ENCODE assay signal across 27 cellular contexts in the genomic region with DNA sequence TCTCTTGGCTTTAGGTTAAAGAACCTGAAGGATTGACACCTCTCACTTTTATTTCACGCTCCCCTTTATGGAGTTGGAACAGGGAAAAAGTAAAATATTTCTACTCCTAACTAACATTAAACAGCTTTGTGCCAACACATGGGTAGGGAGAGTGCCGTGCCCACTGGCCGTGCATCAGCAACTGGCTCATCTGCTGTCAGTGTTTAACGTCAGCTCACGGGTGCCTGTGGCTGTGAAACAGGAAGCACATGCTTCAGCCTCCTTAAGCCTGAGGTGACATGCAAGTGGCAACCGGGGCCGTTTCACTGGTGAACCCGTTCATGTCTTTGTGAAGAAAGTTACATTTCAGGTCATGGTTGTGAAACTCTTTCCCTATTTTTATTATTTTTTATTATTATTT. TPM values are rescaled to one million over a fixed set of nuclear protein-coding genes. Genes with fewer than 3 reads are reported as not detected.
DNase-seq lines count a peak whose midpoint lies in the region; ATAC-seq, FAIRE-seq and TF ChIP-seq lines count a peak whose summit lies in the region.
"Had no signal": no experiment of that assay in that cellular context is flagged by ENCODE, and none has a peak within 500 bp of the region (broad histone marks: within the 10 kb centered on the region; RNA-seq: fewer than 3 reads in every experiment).

No MANE protein-coding gene starts in this region.

- H3K9me3 ChIP-seq in BLaER1 treated with 17β-estradiol and CSF1 and Interleukin-3, amounts not matched to agents 10 nM and 100 nM (replicated peaks in 1 of 11) = no peaks in the 10 kb centered on the region
- no peaks in the 10 kb centered on the region for H3K9me3 ChIP-seq in HepG2 (ENCODE audit: low read length)
- H3K9me3 ChIP-seq: colonic mucosa, MG63, pancreas, spleen, suprapubic skin had no signal

- no peak overlapping the region for H3K4me3 ChIP-seq in BLaER1 treated with 17β-estradiol and CSF1 and Interleukin-3, amounts not matched to agents 10 nM and 100 nM
- no peak overlapping the region for H3K4me3 ChIP-seq in HepG2 (replicated peaks in 1 of 3; ENCODE audit: insufficient read depth in 1 of 3, low read depth in 2 of 3, low read length in 3 of 3)
- H3K4me3 ChIP-seq: cardiac muscle cell, colonic mucosa, MG63, pancreas, spleen, suprapubic skin had no signal

- peaks cover 23% of the 10 kb centered on the region for H3K36me3 Mint-ChIP-seq in activated CD8-positive, alpha-beta T cell treated with anti-CD3 and anti-CD28 coated beads, Interleukin-2, amount 10 ng/mL, durations not matched to agents 7 days and 5 days (ENCODE audit: low read depth)
- peaks cover 29% of the 10 kb centered on the region for H3K36me3 Mint-ChIP-seq in nephron (ENCODE audit: low read depth)

- no peak; a peak in 1 of 4 replicates for TF ChIP-seq POLR2A in HepG2 (IDR thresholded peaks at IDR 0.05; ENCODE audit: insufficient read depth in 1 of 2, low read depth in 2 of 2, low read length in 2 of 2)

- no peak for ATAC-seq in activated CD8-positive, alpha-beta T cell treated with anti-CD3 and anti-CD28 coated beads, Interleukin-2, amount 10 ng/mL, durations not matched to agents 7 days and 5 days
- no peak for ATAC-seq in HepG2
- ATAC-seq: left ventricle myocardium superior, pancreas, right cardiac atrium had no signal

- H3K4me1 Mint-ChIP-seq in activated CD8-positive, alpha-beta T cell treated with anti-CD3 and anti-CD28 coated beads, Interleukin-2, amount 10 ng/mL, durations not matched to agents 7 days and 5 days (ENCODE audit: low read depth) = peaks cover 20% of the 10 kb centered on the region
- peaks cover 5% of the 10 kb centered on the region for H3K4me1 Mint-ChIP-seq in nephron

- H3K27me3 Mint-ChIP-seq in activated CD8-positive, alpha-beta T cell treated with anti-CD3 and anti-CD28 coated beads, Interleukin-2, amount 10 ng/mL, durations not matched to agents 7 days and 5 days (ENCODE audit: low read depth) = no peaks in the 10 kb centered on the region
- H3K27me3 Mint-ChIP-seq in nephron (ENCODE audit: low read depth) = peaks cover 3% of the 10 kb centered on the region
- H3K27me3 Mint-ChIP-seq: activated naive CD4-positive, alpha-beta T cell treated with anti-CD3 and anti-CD28 coated beads, Interleukin-2, amount 10 ng/mL, durations not matched to agents 7 days and 5 days had no signal

- CTCF ChIA-PET in activated CD8-positive, alpha-beta T cell treated with anti-CD3 and anti-CD28 coated beads, Interleukin-2, amount 10 ng/mL, durations not matched to agents 7 days and 5 days (lab: Charles Lee) = interaction anchor here (3.2 kb wide), 1 partner anchor 48 kb away, joined by 7 read pairs; no protein-coding TSS in a partner anchor
- CTCF ChIA-PET in HepG2 (lab: Yijun Ruan, JAX; ENCODE audit: low intra/inter-chr PET ratio, low total read pairs) = no interaction called here

- DNase-seq in GM13977 (ENCODE audit: low spot score) (peak; percentile 13), HepG2 (ENCODE audit: low spot score) (no peak), NCI-H510A treated with DMSO at 0.1 percent for 48 hours (lab: John Stamatoyannopoulos, UW) (no peak)
- no peak for DNase-seq in activated CD8-positive, alpha-beta T cell treated with anti-CD3 and anti-CD28 coated beads, Interleukin-2, amount 10 ng/mL, durations not matched to agents 7 days and 5 days
- no peak for DNase-seq in stimulated activated naive CD4-positive, alpha-beta T cell treated with Interleukin-2 at 50 U/mL for 16 hours (lab: John Stamatoyannopoulos, UW)
- DNase-seq: activated CD4-positive, CD25-positive, alpha-beta regulatory T cell treated with anti-CD3 and anti-CD28 coated beads, Interleukin-2, amount 50 U/mL, for 72 hours; activated CD8-positive, alpha-beta memory T cell treated with anti-CD3 and anti-CD28 coated beads for 24 hours; activated naive CD4-positive, alpha-beta T cell treated with anti-CD3 and anti-CD28 coated beads, Interleukin-2, amount 10 ng/mL, durations not matched to agents 7 days and 5 days; anterior cingulate cortex; colonic mucosa; effector memory CD4-positive, alpha-beta T cell; erythroblast; left ventricle myocardium superior; MG63; NCI-H146; NCI-H2107; NCI-H82; pancreas; right cardiac atrium; RPMI8226; spleen had no signal

- intact Hi-C loops in HepG2 (cut with micrococcal nuclease; ENCODE audit: unreplicated experiment) = no loop called here

- H3K36me3 ChIP-seq in BLaER1 treated with 17β-estradiol and CSF1 and Interleukin-3, amounts not matched to agents 10 nM and 100 nM = peaks cover 59 to 64% (median 62%) of the 10 kb centered on the region in 11 experiments
- H3K36me3 ChIP-seq in HepG2 (replicated peaks in 1 of 2; ENCODE audit: control insufficient read depth in 1 of 2, insufficient read depth in 2 of 2, low read length in 2 of 2) = peaks cover 18 to 43% of the 10 kb centered on the region in 2 experiments
- H3K36me3 ChIP-seq: colonic mucosa had no signal

- no peaks in the 10 kb centered on the region for H3K27me3 ChIP-seq in BLaER1 treated with 17β-estradiol and CSF1 and Interleukin-3, amounts not matched to agents 10 nM and 100 nM
- no peaks in the 10 kb centered on the region; a peak in 1 of 5 replicates for H3K27me3 ChIP-seq in HepG2 (ENCODE audit: control insufficient read depth in 1 of 2, insufficient read depth in 2 of 2, low read length in 2 of 2)
- H3K27me3 ChIP-seq: cardiac muscle cell, colonic mucosa, MG63, pancreas, spleen, suprapubic skin had no signal

- no peak for TF ChIP-seq RAD21 in HepG2 (CRISPR knock-in tag; IDR thresholded peaks at IDR 0.05)

- BruUV-seq in HepG2 (replicated peaks; lab: Mats Ljungman, UMichigan) = no TSS peak

- H3K9me3 Mint-ChIP-seq in activated CD8-positive, alpha-beta T cell treated with anti-CD3 and anti-CD28 coated beads, Interleukin-2, amount 10 ng/mL, durations not matched to agents 7 days and 5 days (ENCODE audit: insufficient read depth) = no peaks in the 10 kb centered on the region
- no peaks in the 10 kb centered on the region for H3K9me3 Mint-ChIP-seq in nephron
- H3K9me3 Mint-ChIP-seq: activated naive CD4-positive, alpha-beta T cell treated with anti-CD3 and anti-CD28 coated beads, Interleukin-2, amount 10 ng/mL, durations not matched to agents 7 days and 5 days had no signal

- no peak for FAIRE-seq in HepG2 (lab: Jason Lieb, UNC)
- FAIRE-seq: H54, keratinocyte, pancreas had no signal

- H2AFZ ChIP-seq in HepG2 (ENCODE audit: low read length) = no peak overlapping the region

- H3K79me2 ChIP-seq in HepG2 (ENCODE audit: insufficient read depth, low read length) = peaks cover 47% of the 10 kb centered on the region

- H3K4me2 ChIP-seq in BLaER1 treated with 17β-estradiol and CSF1 and Interleukin-3, amounts not matched to agents 10 nM and 100 nM = peak overlapping the region in 7 of 11 experiments; percentile 1 to 35 (median 25); a peak in 6 of 22 replicates
- no peak overlapping the region for H3K4me2 ChIP-seq in HepG2 (ENCODE audit: low read depth, low read length)

- no peak for TF ChIP-seq CTCF in GM13977 (IDR thresholded peaks at IDR 0.05; ENCODE audit: extremely low read depth, insufficient read depth, missing control alignments)
- TF ChIP-seq CTCF in nephron (IDR thresholded peaks at IDR 0.05; ENCODE audit: unreplicated experiment in 3 of 3) = no peak
- no peak for TF ChIP-seq CTCF in HepG2 (CRISPR knock-in tag; IDR thresholded peaks at IDR 0.05)

- H3K4me3 Mint-ChIP-seq in activated CD8-positive, alpha-beta T cell treated with anti-CD3 and anti-CD28 coated beads, Interleukin-2, amount 10 ng/mL, durations not matched to agents 7 days and 5 days = no peak overlapping the region
- H3K4me3 Mint-ChIP-seq in nephron = peak overlapping the region; percentile 32 to 57 (median 32)

- H4K20me1 ChIP-seq in BLaER1 treated with 17β-estradiol and CSF1 and Interleukin-3, amounts not matched to agents 10 nM and 100 nM = peaks cover 0 to 53% (median 23%) of the 10 kb centered on the region in 11 experiments; a peak in 18 of 22 replicates
- peaks cover 12% of the 10 kb centered on the region for H4K20me1 ChIP-seq in HepG2 (ENCODE audit: insufficient read depth, low read length)

- POLR2A ChIA-PET in activated CD8-positive, alpha-beta T cell treated with anti-CD3 and anti-CD28 coated beads, Interleukin-2, amount 10 ng/mL, durations not matched to agents 7 days and 5 days (lab: Charles Lee) = no interaction called here
- POLR2A ChIA-PET in HepG2 (lab: Yijun Ruan, JAX) = interaction anchor here (1.6 to 1.9 kb wide), 2 partner anchors 22 to 34 kb away, joined by 3 to 4 read pairs; no protein-coding TSS in a partner anchor

- peaks cover 34 to 43% (median 41%) of the 10 kb centered on the region in 10 experiments for H3K4me1 ChIP-seq in BLaER1 treated with 17β-estradiol and CSF1 and Interleukin-3, amounts not matched to agents 10 nM and 100 nM
- peaks cover 28% of the 10 kb centered on the region for H3K4me1 ChIP-seq in HepG2 (ENCODE audit: insufficient read depth, low read length)

- H3K27ac Mint-ChIP-seq in activated CD8-positive, alpha-beta T cell treated with anti-CD3 and anti-CD28 coated beads, Interleukin-2, amount 10 ng/mL, durations not matched to agents 7 days and 5 days = peak overlapping the region; percentile 63
- no peak overlapping the region for H3K27ac Mint-ChIP-seq in nephron
- H3K27ac Mint-ChIP-seq: activated naive CD4-positive, alpha-beta T cell treated with anti-CD3 and anti-CD28 coated beads, Interleukin-2, amount 10 ng/mL, durations not matched to agents 7 days and 5 days had no signal

- in situ Hi-C loops in GM13977 (cut with MboI; ENCODE audit: low pct_unique_long_range_greater_than_20kb, low sequenced_read_pairs, unreplicated experiment) = no loop called here
- in situ Hi-C loops in HepG2 (cut with HindIII; ENCODE audit: extremely low pct_ligation_motif_present, low pct_unique_long_range_greater_than_20kb) = no loop called here

- TF ChIP-seq EP300 in HepG2 (IDR thresholded peaks at IDR 0.05; ENCODE audit: low read depth in 2 of 2, low read length in 2 of 2) (no peak), HepG2 (CRISPR knock-in tag; IDR thresholded peaks at IDR 0.05; ENCODE audit: borderline replicate concordance) (no peak)

- peak overlapping the region in 7 of 11 experiments; percentile 27 to 97 (median 35); a peak in 9 of 22 replicates for H3K9ac ChIP-seq in BLaER1 treated with 17β-estradiol and CSF1 and Interleukin-3, amounts not matched to agents 10 nM and 100 nM
- H3K9ac ChIP-seq in HepG2 (ENCODE audit: insufficient read depth, low read depth, low read length) = no peak overlapping the region

- whole genome bisulfite sequencing in HepG2 (ENCODE audit: low lambda C conversion rate) = over 99% methylated on average over 8 of the region's 8 CpGs

- no peak overlapping the region for H3K27ac ChIP-seq in BLaER1 treated with 17β-estradiol and CSF1 and Interleukin-3, amounts not matched to agents 10 nM and 100 nM
- H3K27ac ChIP-seq in HepG2 (ENCODE audit: extremely low read length, insufficient read depth, low read length) = no peak overlapping the region
- H3K27ac ChIP-seq: cardiac muscle cell, colonic mucosa, pancreas, spleen, suprapubic skin had no signal

RNA-seq across cellular contexts. Expression of gene SPG7, which starts 3.1 kb away (rescaled TPM):
- 10 to 100 TPM; 94.7 to 98.4 TPM for total RNA-seq in activated CD8-positive, alpha-beta T cell treated with anti-CD3 and anti-CD28 coated beads, Interleukin-2, amount 10 ng/mL, durations not matched to agents 7 days and 5 days
- 63.9 and 136 TPM in 2 replicates for total RNA-seq in HepG2 (2016; rRNA removed; fragmentation: Illumina TruSeq; extraction: Trizol)
- 47.1 and 47.6 TPM in 2 replicates for total RNA-seq in HepG2 (2016; cell fraction: cytosol; rRNA removed; fragmentation: Illumina TruSeq; extraction: Trizol; ENCODE audit: low read depth)
- 54.6 and 131 TPM in 2 replicates for total RNA-seq in HepG2 (2016; cell fraction: insoluble cytoplasmic fraction; rRNA removed; fragmentation: Illumina TruSeq; extraction: Trizol)
- total RNA-seq in HepG2 (2016; cell fraction: membrane; rRNA removed; fragmentation: Illumina TruSeq; extraction: Trizol) = 46.3 and 47.0 TPM in 2 replicates
- total RNA-seq in HepG2 (2016; cell fraction: nucleus; rRNA removed; fragmentation: Illumina TruSeq; extraction: Trizol) = 148 and 166 TPM in 2 replicates
- polyA plus RNA-seq in HepG2 (2011; rRNA removed) = 66.0 and 77.5 TPM in 2 replicates
- 41.6 and 46.2 TPM in 2 replicates for polyA plus RNA-seq in HepG2 (2011; cell fraction: cytosol; rRNA removed)
- 327 and 378 TPM in 2 replicates for polyA plus RNA-seq in HepG2 (2011; cell fraction: nucleus; rRNA removed)
- 69.0 and 72.2 TPM in 2 replicates for polyA plus RNA-seq in HepG2 (2012)
- polyA plus RNA-seq in HepG2 (2016; cell fraction: cytosol; fragmentation: Illumina TruSeq; extraction: Trizol; ENCODE audit: low read depth) = 8.2 and 9.5 TPM in 2 replicates
- polyA plus RNA-seq in HepG2 (2016; cell fraction: insoluble cytoplasmic fraction; fragmentation: Illumina TruSeq; extraction: Trizol; ENCODE audit: low read depth) = 43.3 and 56.0 TPM in 2 replicates
- polyA plus RNA-seq in HepG2 (2016; cell fraction: membrane; fragmentation: Illumina TruSeq; extraction: Trizol; ENCODE audit: low read depth) = 16.9 and 17.6 TPM in 2 replicates
- 304 and 336 TPM in 2 replicates for polyA plus RNA-seq in HepG2 (2016; cell fraction: nucleus; fragmentation: Illumina TruSeq; extraction: Trizol; ENCODE audit: insufficient read depth, low read depth)
- 76.1 and 106 TPM in 2 replicates for polyA minus RNA-seq in HepG2 (2011; rRNA and poly(A)+ RNA removed; ENCODE audit: low replicate concordance)
- 59.0 and 61.6 TPM in 2 replicates for polyA minus RNA-seq in HepG2 (2011; cell fraction: cytosol; rRNA and poly(A)+ RNA removed)
- polyA minus RNA-seq in HepG2 (2011; cell fraction: nucleus; rRNA and poly(A)+ RNA removed) = 140 and 143 TPM in 2 replicates

RNA-seq across cellular contexts. Expression of gene ANKRD11, which starts 21.0 kb away (rescaled TPM):
- total RNA-seq in activated CD8-positive, alpha-beta T cell treated with anti-CD3 and anti-CD28 coated beads, Interleukin-2, amount 10 ng/mL, durations not matched to agents 7 days and 5 days = 100 to 1,000 TPM; 157 to 175 TPM
- total RNA-seq in HepG2 (2016; rRNA removed; fragmentation: Illumina TruSeq; extraction: Trizol) = 21.4 and 24.4 TPM in 2 replicates
- total RNA-seq in HepG2 (2016; cell fraction: cytosol; rRNA removed; fragmentation: Illumina TruSeq; extraction: Trizol; ENCODE audit: low read depth) = 54.2 and 55.2 TPM in 2 replicates
- total RNA-seq in HepG2 (2016; cell fraction: insoluble cytoplasmic fraction; rRNA removed; fragmentation: Illumina TruSeq; extraction: Trizol) = 17.9 and 22.3 TPM in 2 replicates
- total RNA-seq in HepG2 (2016; cell fraction: membrane; rRNA removed; fragmentation: Illumina TruSeq; extraction: Trizol) = 22.4 and 27.0 TPM in 2 replicates
- 48.5 and 63.5 TPM in 2 replicates for total RNA-seq in HepG2 (2016; cell fraction: nucleus; rRNA removed; fragmentation: Illumina TruSeq; extraction: Trizol)
- 38.4 and 42.3 TPM in 2 replicates for polyA plus RNA-seq in HepG2 (2011; rRNA removed)
- 31.1 and 36.3 TPM in 2 replicates for polyA plus RNA-seq in HepG2 (2011; cell fraction: cytosol; rRNA removed)
- 155 and 191 TPM in 2 replicates for polyA plus RNA-seq in HepG2 (2011; cell fraction: nucleus; rRNA removed)
- 78.6 and 89.8 TPM in 2 replicates for polyA plus RNA-seq in HepG2 (2012)
- polyA plus RNA-seq in HepG2 (2016; cell fraction: cytosol; fragmentation: Illumina TruSeq; extraction: Trizol; ENCODE audit: low read depth) = 10.6 and 13.9 TPM in 2 replicates
- polyA plus RNA-seq in HepG2 (2016; cell fraction: insoluble cytoplasmic fraction; fragmentation: Illumina TruSeq; extraction: Trizol; ENCODE audit: low read depth) = 35.2 and 50.6 TPM in 2 replicates
- polyA plus RNA-seq in HepG2 (2016; cell fraction: membrane; fragmentation: Illumina TruSeq; extraction: Trizol; ENCODE audit: low read depth) = 29.5 and 30.6 TPM in 2 replicates
- 190 and 216 TPM in 2 replicates for polyA plus RNA-seq in HepG2 (2016; cell fraction: nucleus; fragmentation: Illumina TruSeq; extraction: Trizol; ENCODE audit: insufficient read depth, low read depth)
- 38.6 and 64.5 TPM in 2 replicates for polyA minus RNA-seq in HepG2 (2011; rRNA and poly(A)+ RNA removed; ENCODE audit: low replicate concordance)
- 32.5 and 37.0 TPM in 2 replicates for polyA minus RNA-seq in HepG2 (2011; cell fraction: cytosol; rRNA and poly(A)+ RNA removed)
- polyA minus RNA-seq in HepG2 (2011; cell fraction: nucleus; rRNA and poly(A)+ RNA removed) = 104 and 109 TPM in 2 replicates

RNA-seq across cellular contexts. Expression of gene RPL13, which starts 49.1 kb away (rescaled TPM):
- total RNA-seq in activated CD8-positive, alpha-beta T cell treated with anti-CD3 and anti-CD28 coated beads, Interleukin-2, amount 10 ng/mL, durations not matched to agents 7 days and 5 days = 1,000 to 10,000 TPM; 1,842 to 1,844 TPM
- total RNA-seq in HepG2 (2016; rRNA removed; fragmentation: Illumina TruSeq; extraction: Trizol) = 2,988 and 3,233 TPM in 2 replicates
- 6,142 and 6,743 TPM in 2 replicates for total RNA-seq in HepG2 (2016; cell fraction: cytosol; rRNA removed; fragmentation: Illumina TruSeq; extraction: Trizol; ENCODE audit: low read depth)
- total RNA-seq in HepG2 (2016; cell fraction: insoluble cytoplasmic fraction; rRNA removed; fragmentation: Illumina TruSeq; extraction: Trizol) = 3,074 and 3,414 TPM in 2 replicates
- 8,788 and 9,254 TPM in 2 replicates for total RNA-seq in HepG2 (2016; cell fraction: membrane; rRNA removed; fragmentation: Illumina TruSeq; extraction: Trizol)
- 1,061 and 1,137 TPM in 2 replicates for total RNA-seq in HepG2 (2016; cell fraction: nucleus; rRNA removed; fragmentation: Illumina TruSeq; extraction: Trizol)
- polyA plus RNA-seq in HepG2 (2011; rRNA removed) = 4,411 and 5,523 TPM in 2 replicates
- polyA plus RNA-seq in HepG2 (2011; cell fraction: cytosol; rRNA removed) = 4,701 and 9,932 TPM in 2 replicates
- 3,101 and 3,317 TPM in 2 replicates for polyA plus RNA-seq in HepG2 (2011; cell fraction: nucleus; rRNA removed)
- 3,379 and 4,912 TPM in 2 replicates for polyA plus RNA-seq in HepG2 (2012)
- 8,773 and 9,300 TPM in 2 replicates for polyA plus RNA-seq in HepG2 (2016; cell fraction: cytosol; fragmentation: Illumina TruSeq; extraction: Trizol; ENCODE audit: low read depth)
- 3,767 and 4,135 TPM in 2 replicates for polyA plus RNA-seq in HepG2 (2016; cell fraction: insoluble cytoplasmic fraction; fragmentation: Illumina TruSeq; extraction: Trizol; ENCODE audit: low read depth)
- polyA plus RNA-seq in HepG2 (2016; cell fraction: membrane; fragmentation: Illumina TruSeq; extraction: Trizol; ENCODE audit: low read depth) = 9,832 and 9,939 TPM in 2 replicates
- 2,257 and 2,556 TPM in 2 replicates for polyA plus RNA-seq in HepG2 (2016; cell fraction: nucleus; fragmentation: Illumina TruSeq; extraction: Trizol; ENCODE audit: insufficient read depth, low read depth)
- 1,096 and 3,482 TPM in 2 replicates for polyA minus RNA-seq in HepG2 (2011; rRNA and poly(A)+ RNA removed; ENCODE audit: low replicate concordance)
- polyA minus RNA-seq in HepG2 (2011; cell fraction: cytosol; rRNA and poly(A)+ RNA removed) = 1,942 and 2,023 TPM in 2 replicates
- polyA minus RNA-seq in HepG2 (2011; cell fraction: nucleus; rRNA and poly(A)+ RNA removed) = 448 and 516 TPM in 2 replicates
